In the genomic region with DNA sequence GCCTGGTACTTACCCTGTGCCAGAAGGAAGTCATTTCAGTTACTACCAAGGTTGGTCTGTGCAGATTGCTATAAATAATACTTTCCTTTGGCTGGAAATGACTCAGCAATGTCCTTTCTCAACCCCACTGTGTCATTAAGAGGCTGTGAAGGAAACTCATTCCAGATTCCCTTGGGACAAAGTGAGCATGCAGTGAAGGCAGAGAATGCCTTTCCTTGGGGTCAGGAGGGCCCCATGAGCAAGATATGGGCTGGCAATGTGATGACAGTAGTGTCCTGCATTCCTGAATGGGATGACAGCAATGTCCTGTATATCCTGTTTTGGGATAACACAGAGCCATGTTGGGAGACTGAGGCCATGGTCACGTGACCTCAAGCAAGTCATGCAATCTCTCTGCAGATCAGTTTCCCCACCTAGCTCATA, we compare ENCODE assay signal across 14 cellular contexts.
DNase-seq lines count a peak whose midpoint lies in the region; ATAC-seq and TF ChIP-seq lines count a peak whose summit lies in the region.
"Had no signal": no experiment of that assay in that cellular context is flagged by ENCODE, and none has a peak within 500 bp of the region (broad histone marks: within the 10 kb centered on the region; RNA-seq: fewer than 3 reads in every experiment).

No MANE protein-coding gene starts in this region.

- DNase-seq in EH (ENCODE audit: low read depth) = peak; percentile 91
- peak; percentile 5 for DNase-seq in NCI-H69 (lab: John Stamatoyannopoulos, UW)
- peak; percentile 25 for DNase-seq in epithelial cell of esophagus (ENCODE audit: low read depth)
- DNase-seq in myocyte (ENCODE audit: low read depth) = peak; percentile 90
- DNase-seq in NCI-H1048 (lab: John Stamatoyannopoulos, UW) = no peak
- no peak for DNase-seq in prostate gland (ENCODE audit: low spot score)
- DNase-seq: activated CD8-positive, alpha-beta T cell treated with anti-CD3 and anti-CD28 coated beads for 36 hours; activated naive CD8-positive, alpha-beta T cell treated with anti-CD3 and anti-CD28 coated beads, Interleukin-2, amount 50 U/mL, for 24 hours; NCI-H345 had no signal

- H3K4me3 ChIP-seq in epithelial cell of esophagus (ENCODE audit: low read length) = no peak overlapping the region
- no peak overlapping the region for H3K4me3 ChIP-seq in prostate gland
- H3K4me3 ChIP-seq: smooth muscle cell had no signal

- no peaks in the 10 kb centered on the region for H3K27me3 ChIP-seq in prostate gland (replicated peaks; ENCODE audit: insufficient read depth)
- H3K27me3 ChIP-seq: foreskin keratinocyte had no signal

- no peaks in the 10 kb centered on the region for H3K36me3 ChIP-seq in prostate gland

- no peak for ATAC-seq in HG03460 (IDR thresholded peaks at IDR 0.05; ENCODE audit: unreplicated experiment)
- no peak for ATAC-seq in HG02981 (IDR thresholded peaks at IDR 0.05; ENCODE audit: unreplicated experiment)
- ATAC-seq: activated CD8-positive, alpha-beta T cell treated with anti-CD3 and anti-CD28 coated beads for 36 hours; activated naive CD8-positive, alpha-beta T cell treated with anti-CD3 and anti-CD28 coated beads, Interleukin-2, amount 50 U/mL, for 24 hours; foreskin keratinocyte; stimulated activated memory B cell treated with anti-CD40 and anti-IgM and Interleukin-4, amounts not matched to agents 10 μg/mL and 1 μg/mL and 100 μg/mL, for 72 hours had no signal

- no peaks in the 10 kb centered on the region for H3K9me3 ChIP-seq in prostate gland

- TF ChIP-seq CTCF in epithelial cell of esophagus (IDR thresholded peaks at IDR 0.05; ENCODE audit: insufficient read depth, low read depth, low read length, missing control alignments) = no peak
- TF ChIP-seq CTCF in prostate gland (IDR thresholded peaks at IDR 0.05) = no peak

- no peaks in the 10 kb centered on the region for H3K4me1 ChIP-seq in prostate gland (replicated peaks)
- H3K4me1 ChIP-seq: foreskin keratinocyte had no signal

- WGBS in prostate gland = 89% methylated on average over 1 of the region's 1 CpG

- H3K27ac ChIP-seq in prostate gland = no peak overlapping the region
- H3K27ac ChIP-seq: foreskin keratinocyte had no signal

- intact Hi-C loops in prostate gland (cut with DNase I) = no loop called here

- TF ChIP-seq POLR2A in prostate gland (IDR thresholded peaks at IDR 0.05) = no peak

Comparison
In these comparisons a context has a peak if more than half of its experiments do, and no peak if none do; other contexts are left out.
1. DNase-seq: peak in EH (single experiment), NCI-H69 (single experiment), epithelial cell of esophagus (single experiment) and myocyte (single experiment); none in NCI-H1048 (single experiment) and prostate gland (single experiment).